Comparison of ENCODE assay signal across 13 cellular contexts in genomic region chr1:3677411-3677944, GRCh38. TPM values are rescaled to one million over a fixed set of nuclear protein-coding genes. Genes with fewer than 3 reads are reported as not detected.
A peak's percentile ranks its signal among the peaks of the same experiment; 100 is the strongest.
DNase-seq lines count a peak whose midpoint lies in the region; ATAC-seq and TF ChIP-seq lines count a peak whose summit lies in the region.
"Had no signal": no experiment of that assay in that cellular context is flagged by ENCODE, and none has a peak within 500 bp of the region (broad histone marks: within the 10 kb centered on the region; RNA-seq: fewer than 3 reads in every experiment).

No MANE protein-coding gene starts in this region.

- peak overlapping the region; percentile 85 to 100 (median 99) for H3K27ac ChIP-seq in BLaER1 treated with 17β-estradiol and CSF1 and Interleukin-3, amounts not matched to agents 10 nM and 100 nM
- H3K27ac ChIP-seq in hepatocyte: no peak overlapping the region
- no peak overlapping the region for H3K27ac ChIP-seq in CD4-positive, alpha-beta T cell (ENCODE audit: low read depth, low read length)
- H3K27ac ChIP-seq: C4-2B, psoas muscle had no signal

- H3K27me3 ChIP-seq in BLaER1 treated with 17β-estradiol and CSF1 and Interleukin-3, amounts not matched to agents 10 nM and 100 nM: no peaks in the 10 kb centered on the region; a peak in 1 of 22 replicates
- H3K27me3 ChIP-seq in hepatocyte: no peaks in the 10 kb centered on the region
- no peaks in the 10 kb centered on the region for H3K27me3 ChIP-seq in CD4-positive, alpha-beta T cell (ENCODE audit: control insufficient read depth, insufficient read depth, low read length)

- H4K20me1 ChIP-seq in BLaER1 treated with 17β-estradiol and CSF1 and Interleukin-3, amounts not matched to agents 10 nM and 100 nM: no peaks in the 10 kb centered on the region
- no peaks in the 10 kb centered on the region for H4K20me1 ChIP-seq in hepatocyte (ENCODE audit: insufficient read depth, poor library complexity, severe bottlenecking)

- H3K27ac Mint-ChIP-seq in type B pancreatic cell: no peak overlapping the region
- no peak overlapping the region for H3K27ac Mint-ChIP-seq in CD4-positive, alpha-beta T cell
- H3K27ac Mint-ChIP-seq: endodermal cell had no signal

- DNase-seq in SIG-M5 treated with dmso at 0.1 percent for 504 hours (lab: John Stamatoyannopoulos, UW; ENCODE audit: unreplicated experiment) (peak; percentile 69), type B pancreatic cell (ENCODE audit: extremely low spot score, unreplicated experiment) (no peak), NK-92 (lab: John Stamatoyannopoulos, UW; ENCODE audit: unreplicated experiment) (no peak), hepatocyte (ENCODE audit: low spot score) (no peak)
- no peak for DNase-seq in CD4-positive, alpha-beta T cell
- DNase-seq: activated naive CD4-positive, alpha-beta T cell; NCI-H1092 had no signal

- H3K4me1 Mint-ChIP-seq in type B pancreatic cell (ENCODE audit: unreplicated experiment): peaks cover 5% of the 10 kb centered on the region
- H3K4me1 Mint-ChIP-seq in CD4-positive, alpha-beta T cell (ENCODE audit: low read depth): peaks cover 26% of the 10 kb centered on the region
- H3K4me1 Mint-ChIP-seq: endodermal cell had no signal

- no peaks in the 10 kb centered on the region for H3K36me3 Mint-ChIP-seq in type B pancreatic cell
- no peaks in the 10 kb centered on the region for H3K36me3 Mint-ChIP-seq in CD4-positive, alpha-beta T cell (ENCODE audit: low read depth)

- H3K4me3 Mint-ChIP-seq in type B pancreatic cell: no peak overlapping the region
- no peak overlapping the region for H3K4me3 Mint-ChIP-seq in CD4-positive, alpha-beta T cell
- H3K4me3 Mint-ChIP-seq: endodermal cell had no signal

- H3K4me1 ChIP-seq in BLaER1 treated with 17β-estradiol and CSF1 and Interleukin-3, amounts not matched to agents 10 nM and 100 nM: peaks cover 88 to 100% (median 99%) of the 10 kb centered on the region in 10 experiments
- H3K4me1 ChIP-seq in hepatocyte (ENCODE audit: insufficient read depth): no peaks in the 10 kb centered on the region
- H3K4me1 ChIP-seq: psoas muscle had no signal

- H3K4me2 ChIP-seq in BLaER1 treated with 17β-estradiol and CSF1 and Interleukin-3, amounts not matched to agents 10 nM and 100 nM: peak overlapping the region; percentile 84 to 97 (median 93)
- no peak overlapping the region for H3K4me2 ChIP-seq in hepatocyte

- H3K9me3 ChIP-seq in BLaER1 treated with 17β-estradiol and CSF1 and Interleukin-3, amounts not matched to agents 10 nM and 100 nM (replicated peaks in 1 of 11): no peaks in the 10 kb centered on the region
- H3K9me3 ChIP-seq in hepatocyte (ENCODE audit: low read depth): no peaks in the 10 kb centered on the region
- H3K9me3 ChIP-seq in CD4-positive, alpha-beta T cell (ENCODE audit: control insufficient read depth, low read length): no peaks in the 10 kb centered on the region
- H3K9me3 ChIP-seq: psoas muscle had no signal

- H3K9me3 Mint-ChIP-seq in type B pancreatic cell: no peaks in the 10 kb centered on the region
- H3K9me3 Mint-ChIP-seq in CD4-positive, alpha-beta T cell: no peaks in the 10 kb centered on the region
- H3K9me3 Mint-ChIP-seq: endodermal cell had no signal

- POLR2A ChIA-PET in CD4-positive, alpha-beta T cell (lab: Charles Lee): no interaction called here

- no peaks in the 10 kb centered on the region for H3K79me2 ChIP-seq in hepatocyte

- peak overlapping the region; percentile 78 to 98 (median 90) for H3K9ac ChIP-seq in BLaER1 treated with 17β-estradiol and CSF1 and Interleukin-3, amounts not matched to agents 10 nM and 100 nM

- no peaks in the 10 kb centered on the region for H3K36me3 ChIP-seq in BLaER1 treated with 17β-estradiol and CSF1 and Interleukin-3, amounts not matched to agents 10 nM and 100 nM
- H3K36me3 ChIP-seq in hepatocyte (replicated peaks; ENCODE audit: insufficient read depth, low read depth): no peaks in the 10 kb centered on the region

- ATAC-seq in GM19372 (IDR thresholded peaks at IDR 0.05; ENCODE audit: low read depth, unreplicated experiment) (peak; percentile 4), HG03097 (IDR thresholded peaks at IDR 0.05; ENCODE audit: low FRiP score, unreplicated experiment) (peak; percentile 1)
- ATAC-seq in CD4-positive, alpha-beta T cell (ENCODE audit: poor library complexity): no peak
- ATAC-seq: psoas muscle had no signal

- intact Hi-C loops in CD4-positive, alpha-beta T cell (cut with DNase I, micrococcal nuclease): no loop called here

- H3K27me3 Mint-ChIP-seq in type B pancreatic cell: peaks cover 15% of the 10 kb centered on the region
- peaks cover 4% of the 10 kb centered on the region for H3K27me3 Mint-ChIP-seq in CD4-positive, alpha-beta T cell

- CTCF ChIA-PET in CD4-positive, alpha-beta T cell (lab: Charles Lee): no interaction called here

- no peak for TF ChIP-seq CTCF in type B pancreatic cell (conservative IDR thresholded peaks at IDR 0.05)
- TF ChIP-seq CTCF in hepatocyte (IDR thresholded peaks at IDR 0.05; ENCODE audit: poor library complexity): no peak
- no peak for TF ChIP-seq CTCF in CD4-positive, alpha-beta T cell (IDR thresholded peaks at IDR 0.05)

- no peak overlapping the region for H2AFZ ChIP-seq in hepatocyte

- H3K4me3 ChIP-seq in BLaER1 treated with 17β-estradiol and CSF1 and Interleukin-3, amounts not matched to agents 10 nM and 100 nM: peak overlapping the region in 7 of 10 experiments; percentile 32 to 65 (median 51); a peak in 11 of 20 replicates
- no peak overlapping the region for H3K4me3 ChIP-seq in hepatocyte
- H3K4me3 ChIP-seq: psoas muscle had no signal

- H3K9me2 ChIP-seq in hepatocyte (replicated peaks; ENCODE audit: insufficient read depth): no peaks in the 10 kb centered on the region

- WGBS in hepatocyte (ENCODE audit: low lambda C conversion rate, missing lambda C conversion rate): 88% methylated on average over 7 of the region's 7 CpGs

RNA-seq across cellular contexts. Expression of gene TP73, which starts 25.2 kb away (rescaled TPM):
- total RNA-seq in type B pancreatic cell (ENCODE audit: low replicate concordance): 1.6 TPM in 2 replicates
- total RNA-seq in hepatocyte: 0.16 and 0.47 TPM in 2 replicates
- polyA plus RNA-seq in hepatocyte: 0.27 and 1.4 TPM in 2 replicates
- total RNA-seq in CD4-positive, alpha-beta T cell: not detected

RNA-seq across cellular contexts. Expression of gene WRAP73, which starts 27.6 kb away (rescaled TPM):
- total RNA-seq in type B pancreatic cell (ENCODE audit: low replicate concordance): 22.5 and 26.7 TPM in 2 replicates
- 14.3 and 14.7 TPM in 2 replicates for total RNA-seq in hepatocyte
- polyA plus RNA-seq in hepatocyte: 23.5 and 28.8 TPM in 2 replicates
- total RNA-seq in CD4-positive, alpha-beta T cell: 10 to 100 TPM; 22.3 to 22.7 TPM

RNA-seq across cellular contexts. Expression of gene TPRG1L, which starts 52.7 kb away (rescaled TPM):
- 26.6 and 56.6 TPM in 2 replicates for total RNA-seq in type B pancreatic cell (ENCODE audit: low replicate concordance)
- 57.9 and 61.7 TPM in 2 replicates for total RNA-seq in hepatocyte
- 53.4 and 74.1 TPM in 2 replicates for polyA plus RNA-seq in hepatocyte
- total RNA-seq in CD4-positive, alpha-beta T cell: 10 to 100 TPM; 46.5 to 48.3 TPM

Comparison
In these comparisons a context has a peak if more than half of its experiments do, and no peak if none do; other contexts are left out.
1. H3K27ac ChIP-seq: peak in BLaER1 treated with 17β-estradiol and CSF1 and Interleukin-3, amounts not matched to agents 10 nM and 100 nM (11 of 11); none in hepatocyte (single experiment) and CD4-positive, alpha-beta T cell (single experiment).